Comparison of ENCODE assay signal across 16 cellular contexts in the genomic region with DNA sequence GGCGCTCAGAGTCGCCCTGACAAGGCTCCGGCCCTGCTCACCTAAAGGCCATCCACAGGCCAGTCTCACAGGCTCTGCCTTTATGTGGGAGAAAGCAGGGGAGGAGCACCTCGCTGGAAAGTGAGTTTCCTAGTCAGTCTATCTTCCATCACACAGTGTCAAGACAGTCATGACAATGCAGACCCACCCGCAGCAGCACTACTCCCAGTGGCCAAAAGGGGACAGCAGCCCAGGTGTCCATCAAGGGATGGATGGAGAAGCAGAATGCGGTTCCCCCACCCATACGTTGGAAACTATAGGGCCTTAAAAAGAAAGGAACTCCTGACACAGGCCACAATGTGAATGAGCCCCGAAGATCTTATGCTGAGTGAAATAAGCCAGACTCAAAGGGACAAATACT.
DNase-seq lines count a peak whose midpoint lies in the region; ATAC-seq, FAIRE-seq and TF ChIP-seq lines count a peak whose summit lies in the region.
"Had no signal": no experiment of that assay in that cellular context is flagged by ENCODE, and none has a peak within 500 bp of the region (broad histone marks: within the 10 kb centered on the region; RNA-seq: fewer than 3 reads in every experiment).

No MANE protein-coding gene starts in this region.

- H3K27ac ChIP-seq in HCT116 (ENCODE audit: low read depth, low read length) (no peak overlapping the region), neural progenitor cell (no peak overlapping the region)
- H3K27ac ChIP-seq: HL-60 had no signal

- H3K9me3 ChIP-seq in HCT116 (ENCODE audit: control insufficient read depth in 1 of 2, insufficient read depth in 1 of 2, low read depth in 1 of 2, low read length in 2 of 2): no peaks in the 10 kb centered on the region
- H3K9me3 ChIP-seq in neural progenitor cell (ENCODE audit: low read depth): no peaks in the 10 kb centered on the region

- no TSS peak for BruUV-seq in HCT116 (replicated peaks; lab: Mats Ljungman, UMichigan)

- H3K9ac ChIP-seq in HCT116 (ENCODE audit: low read length) (no peak overlapping the region), neural progenitor cell (no peak overlapping the region)

- CTCF ChIA-PET in HCT116 (lab: Charles Lee) (no interaction called here), WTC11 (lab: Charles Lee) (no interaction called here)

- H2AFZ ChIP-seq in HCT116 (ENCODE audit: low read depth, low read length, poor library complexity, severe bottlenecking) (no peak overlapping the region), neural progenitor cell (replicated peaks) (no peak overlapping the region)

- no peaks in the 10 kb centered on the region for H3K79me2 ChIP-seq in HCT116 (ENCODE audit: insufficient read depth, low read length)
- H3K79me2 ChIP-seq in neural progenitor cell (ENCODE audit: low read depth): no peaks in the 10 kb centered on the region

- H3K4me1 Mint-ChIP-seq in WTC11 (peaks cover 6% of the 10 kb centered on the region), neural progenitor cell (peaks cover 8% of the 10 kb centered on the region)
- H3K4me1 Mint-ChIP-seq: CD8-positive, alpha-beta memory T cell had no signal

- RAD21 ChIA-PET in HCT116 (lab: Charles Lee; ENCODE audit: low non-redundant PET in 1 of 2, low total read pairs in 2 of 2, uncharacterized antibody in 2 of 2, unreplicated experiment in 2 of 2): no interaction called here

- no peaks in the 10 kb centered on the region for H3K9me2 ChIP-seq in HCT116 (ENCODE audit: insufficient read depth)

- TF ChIP-seq CTCF in GM06990 (IDR thresholded peaks at IDR 0.05; ENCODE audit: insufficient read depth, low read length, poor library complexity, severe bottlenecking) (peak; percentile 8), HCT116 (IDR thresholded peaks at IDR 0.05 in 2 of 3, conservative IDR thresholded peaks at IDR 0.05 in 1 of 3; ENCODE audit: borderline replicate concordance in 1 of 3, insufficient read depth in 1 of 3, low read depth in 2 of 3, low read length in 2 of 3) (peak in 2 of 3 experiments; percentile 53 to 55; a peak in 4 of 6 replicates), WTC11 (IDR thresholded peaks at IDR 0.05) (no peak), neural progenitor cell (IDR thresholded peaks at IDR 0.05) (peak; percentile 38)

- no peak for DNase-seq in GM06990 (ENCODE audit: extremely low read depth, insufficient read length)
- no peak for DNase-seq in HCT116 (ENCODE audit: low read depth, low spot score)
- DNase-seq in WTC11 (ENCODE audit: low spot score): peak; percentile 36
- DNase-seq in neural progenitor cell (ENCODE audit: low spot score): no peak
- no peak for DNase-seq in GM12892 (ENCODE audit: insufficient read length)
- DNase-seq in COR-L47 (lab: John Stamatoyannopoulos, UW): no peak
- DNase-seq: CD8-positive, alpha-beta memory T cell; MV-4-11; NCI-H1417; NCI-H1930; NCI-H2171 treated with DMSO at 0.1 percent for 48 hours; NCI-H446 treated with DMSO at 0.1 percent for 48 hours had no signal

- H4K20me1 ChIP-seq in HCT116 (ENCODE audit: insufficient read depth) (no peaks in the 10 kb centered on the region), neural progenitor cell (ENCODE audit: low read depth) (no peaks in the 10 kb centered on the region)

- H3K4me3 ChIP-seq in GM06990 (replicated peaks; ENCODE audit: low read depth, low read length) (no peak overlapping the region), HCT116 (replicated peaks in 1 of 2; ENCODE audit: low read depth in 1 of 2, low read length in 2 of 2) (no peak overlapping the region), neural progenitor cell (no peak overlapping the region)

- H3K27ac Mint-ChIP-seq in WTC11: no peak overlapping the region
- H3K27ac Mint-ChIP-seq in neural progenitor cell: no peak overlapping the region
- H3K27ac Mint-ChIP-seq: CD8-positive, alpha-beta memory T cell; T-helper 2 cell treated with Interferon-gamma antibody and Interleukin-4, amounts not matched to agents 5 μg/mL and 100 μg/mL, for 36 hours had no signal

- no peak for TF ChIP-seq RAD21 in HCT116 (IDR thresholded peaks at IDR 0.05; ENCODE audit: low read depth)

- TF ChIP-seq POLR2A in HCT116 (IDR thresholded peaks at IDR 0.05; ENCODE audit: borderline replicate concordance, extremely low read depth, insufficient read depth, insufficient read length) (no peak), GM12892 (IDR thresholded peaks at IDR 0.05; ENCODE audit: low read depth, low read length) (no peak)

- peak; percentile 69 for ATAC-seq in HCT116
- ATAC-seq in WTC11: peak; percentile 72; the same call in 1 of the 2 replicates
- no peak for ATAC-seq in HG03565 (IDR thresholded peaks at IDR 0.05; ENCODE audit: unreplicated experiment)

- H3K36me3 ChIP-seq in GM06990 (ENCODE audit: control insufficient read depth, insufficient read depth, low read length) (no peaks in the 10 kb centered on the region), HCT116 (ENCODE audit: control insufficient read depth in 1 of 2, insufficient read depth in 2 of 2, low read length in 2 of 2) (no peaks in the 10 kb centered on the region), neural progenitor cell (no peaks in the 10 kb centered on the region)

- H3K4me1 ChIP-seq in HCT116 (ENCODE audit: control insufficient read depth in 1 of 2, insufficient read depth in 2 of 2, low read length in 2 of 2) (no peaks in the 10 kb centered on the region), neural progenitor cell (peaks cover 8% of the 10 kb centered on the region)

- intact Hi-C loops in HCT116 (cut with micrococcal nuclease): no loop called here

- no peak overlapping the region for H3K4me2 ChIP-seq in HCT116 (ENCODE audit: low read length)
- H3K4me2 ChIP-seq in neural progenitor cell: no peak overlapping the region

- no peaks in the 10 kb centered on the region for H3F3A ChIP-seq in neural progenitor cell (ENCODE audit: low read depth)

- no peak overlapping the region for H3K4me3 Mint-ChIP-seq in WTC11
- no peak overlapping the region for H3K4me3 Mint-ChIP-seq in neural progenitor cell
- H3K4me3 Mint-ChIP-seq: CD8-positive, alpha-beta memory T cell; T-helper 2 cell treated with Interferon-gamma antibody and Interleukin-4, amounts not matched to agents 5 μg/mL and 100 μg/mL, for 36 hours had no signal

- H3K36me3 Mint-ChIP-seq in WTC11: no peaks in the 10 kb centered on the region
- no peaks in the 10 kb centered on the region for H3K36me3 Mint-ChIP-seq in neural progenitor cell
- H3K36me3 Mint-ChIP-seq: CD8-positive, alpha-beta memory T cell had no signal

- peaks cover 6% of the 10 kb centered on the region; the same call in 1 of the 2 replicates for H3K9me3 Mint-ChIP-seq in WTC11
- no peaks in the 10 kb centered on the region for H3K9me3 Mint-ChIP-seq in neural progenitor cell
- H3K9me3 Mint-ChIP-seq: CD8-positive, alpha-beta memory T cell; T-helper 2 cell treated with Interferon-gamma antibody and Interleukin-4, amounts not matched to agents 5 μg/mL and 100 μg/mL, for 36 hours had no signal

- POLR2A ChIA-PET in HCT116 (lab: Charles Lee) (no interaction called here), WTC11 (lab: Charles Lee) (no interaction called here)

- H3K27me3 ChIP-seq in GM06990 (replicated peaks; ENCODE audit: control insufficient read depth, insufficient read depth, low read length) (no peaks in the 10 kb centered on the region; the same call in 1 of the 2 replicates), HCT116 (ENCODE audit: insufficient read depth, low read length) (peaks cover 72% of the 10 kb centered on the region), neural progenitor cell (no peaks in the 10 kb centered on the region)

- no peaks in the 10 kb centered on the region; the same call in 1 of the 2 replicates for H3K27me3 Mint-ChIP-seq in WTC11 (ENCODE audit: low read depth)
- H3K27me3 Mint-ChIP-seq in neural progenitor cell (ENCODE audit: insufficient read depth, low read depth): peaks cover 10% of the 10 kb centered on the region

- FAIRE-seq in GM12892 (lab: Jason Lieb, UNC): no peak
- FAIRE-seq: HTR-8/SVneo had no signal

TF ChIP-seq in HCT116, 20 proteins besides CTCF, POLR2A, EP300 and RAD21:
- TF ChIP-seq YY1 (IDR thresholded peaks at IDR 0.05; ENCODE audit: extremely low read depth, insufficient replicate concordance, low read depth, low read length): no peak

TF ChIP-seq in WTC11, 78 proteins besides CTCF, POLR2A, EP300 and RAD21 (continues in another document):
- no peak for TF ChIP-seq HMGA2 (CRISPR knock-in tag; IDR thresholded peaks at IDR 0.05)
- TF ChIP-seq SP1 (CRISPR knock-in tag; conservative IDR thresholded peaks at IDR 0.05): no peak
- TF ChIP-seq JAZF1 (CRISPR knock-in tag; IDR thresholded peaks at IDR 0.05): no peak
- no peak for TF ChIP-seq OVOL2 (CRISPR knock-in tag; IDR thresholded peaks at IDR 0.05; ENCODE audit: borderline replicate concordance)
- no peak for TF ChIP-seq TEAD1 (CRISPR knock-in tag; IDR thresholded peaks at IDR 0.05)
- no peak for TF ChIP-seq ZNF512 (CRISPR knock-in tag; IDR thresholded peaks at IDR 0.05; ENCODE audit: borderline replicate concordance)
- TF ChIP-seq RORB (CRISPR knock-in tag; IDR thresholded peaks at IDR 0.05): no peak
- TF ChIP-seq, protein P1, sequence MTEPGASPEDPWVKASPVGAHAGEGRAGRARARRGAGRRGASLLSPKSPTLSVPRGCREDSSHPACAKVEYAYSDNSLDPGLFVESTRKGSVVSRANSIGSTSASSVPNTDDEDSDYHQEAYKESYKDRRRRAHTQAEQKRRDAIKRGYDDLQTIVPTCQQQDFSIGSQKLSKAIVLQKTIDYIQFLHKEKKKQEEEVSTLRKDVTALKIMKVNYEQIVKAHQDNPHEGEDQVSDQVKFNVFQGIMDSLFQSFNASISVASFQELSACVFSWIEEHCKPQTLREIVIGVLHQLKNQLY (CRISPR knock-in tag; IDR thresholded peaks at IDR 0.05): no peak
